ENCODE assay signal across 13 cellular contexts in genomic region chr4:54513231-54513630, GRCh38.
A peak's percentile ranks its signal among the peaks of the same experiment; 100 is the strongest.
DNase-seq lines count a peak whose midpoint lies in the region; ATAC-seq and TF ChIP-seq lines count a peak whose summit lies in the region.
"Had no signal": no experiment of that assay in that cellular context is flagged by ENCODE, and none has a peak within 500 bp of the region (broad histone marks: within the 10 kb centered on the region; RNA-seq: fewer than 3 reads in every experiment).

No MANE protein-coding gene starts in this region.

- no CpG with 5 or more reads among the region's 6 CpGs for WGBS in trophoblast cell (ENCODE audit: extremely low coverage, insufficient coverage, insufficient read length)

- no peak overlapping the region for H3K27ac Mint-ChIP-seq in natural killer cell treated with Interleukin-12 subunit alpha and Interleukin-12 subunit beta and Interleukin-15 and Interleukin-18, amount 100 ng/mL, for 72 hours
- H3K27ac Mint-ChIP-seq: activated T-helper 1 cell treated with anti-CD3 and anti-CD28 coated beads, Interleukin-12 subunit alpha, Interleukin-12 subunit beta, Interleukin-2, Interleukin-4 antibody, amounts not matched to agents 30 ng/mL and 10 ng/mL and 1 ng/mL, durations not matched to agents 14 hours and 24 hours and 36 hours had no signal

- no peak overlapping the region for H3K23ac ChIP-seq in trophoblast cell (ENCODE audit: low read length)

- no peak overlapping the region for H3K4me2 ChIP-seq in trophoblast cell (ENCODE audit: low read length)

- H3K4me1 Mint-ChIP-seq in natural killer cell treated with Interleukin-12 subunit alpha and Interleukin-12 subunit beta and Interleukin-15 and Interleukin-18, amount 100 ng/mL, for 72 hours (ENCODE audit: low read depth in 2 of 2): no peaks in the 10 kb centered on the region

- H2BK5ac ChIP-seq in trophoblast cell (ENCODE audit: low read depth, low read length, poor library complexity): no peak overlapping the region

- no peak overlapping the region for H2AK5ac ChIP-seq in trophoblast cell (ENCODE audit: low read length)

- H4K91ac ChIP-seq in trophoblast cell (ENCODE audit: low read depth, low read length): no peak overlapping the region

- H3K4ac ChIP-seq in trophoblast cell (ENCODE audit: low read depth, low read length): no peak overlapping the region

- H4K12ac ChIP-seq in trophoblast cell (ENCODE audit: low read depth, low read length): no peak overlapping the region

- H2BK12ac ChIP-seq in trophoblast cell (ENCODE audit: low read length): no peak overlapping the region

- H3K79me1 ChIP-seq in trophoblast cell (ENCODE audit: low read length): no peaks in the 10 kb centered on the region

- H3K4me3 ChIP-seq in adipocyte (ENCODE audit: low read length) (no peak overlapping the region), fibroblast of pulmonary artery (replicated peaks; ENCODE audit: low read depth, low read length) (no peak overlapping the region), trophoblast cell (ENCODE audit: low read depth, low read length) (no peak overlapping the region)

- H3K27me3 Mint-ChIP-seq in natural killer cell treated with Interleukin-12 subunit alpha and Interleukin-12 subunit beta and Interleukin-15 and Interleukin-18, amount 100 ng/mL, for 72 hours: no peaks in the 10 kb centered on the region

- H3K27ac ChIP-seq in trophoblast cell (ENCODE audit: low read depth, low read length): no peak overlapping the region

- H2AFZ ChIP-seq in trophoblast cell (ENCODE audit: insufficient read depth, low read length, poor library complexity): no peak overlapping the region

- H3K9me3 Mint-ChIP-seq in natural killer cell treated with Interleukin-12 subunit alpha and Interleukin-12 subunit beta and Interleukin-15 and Interleukin-18, amount 100 ng/mL, for 72 hours: no peaks in the 10 kb centered on the region
- H3K9me3 Mint-ChIP-seq: activated T-helper 1 cell treated with anti-CD3 and anti-CD28 coated beads, Interleukin-12 subunit alpha, Interleukin-12 subunit beta, Interleukin-2, Interleukin-4 antibody, amounts not matched to agents 30 ng/mL and 10 ng/mL and 1 ng/mL, durations not matched to agents 14 hours and 24 hours and 36 hours had no signal

- no peaks in the 10 kb centered on the region for H3K36me3 ChIP-seq in adipocyte (ENCODE audit: control insufficient read depth, insufficient read depth, low read length, severe bottlenecking)
- no peaks in the 10 kb centered on the region for H3K36me3 ChIP-seq in trophoblast cell (ENCODE audit: control insufficient read depth in 1 of 2, insufficient read depth in 2 of 2, low read length in 2 of 2)

- no peak for ATAC-seq in HG03139 (IDR thresholded peaks at IDR 0.05; ENCODE audit: unreplicated experiment)
- ATAC-seq in natural killer cell treated with Interleukin-12 subunit alpha and Interleukin-12 subunit beta and Interleukin-15 and Interleukin-18, amount 100 ng/mL, for 72 hours: no peak

- no peak overlapping the region for H2BK120ac ChIP-seq in trophoblast cell (ENCODE audit: insufficient read depth, low read length, poor library complexity)

- no peaks in the 10 kb centered on the region for H3K9me3 ChIP-seq in adipocyte (ENCODE audit: control insufficient read depth, low read length)
- no peaks in the 10 kb centered on the region for H3K9me3 ChIP-seq in trophoblast cell (ENCODE audit: insufficient read depth, low read depth, low read length)

- H3K14ac ChIP-seq in trophoblast cell (ENCODE audit: low read length): no peak overlapping the region

- no peak overlapping the region for H4K8ac ChIP-seq in trophoblast cell (ENCODE audit: low read depth, low read length)

- no peak overlapping the region for H3K18ac ChIP-seq in trophoblast cell (ENCODE audit: low read length)

- H3K4me1 ChIP-seq in adipocyte (ENCODE audit: control insufficient read depth, insufficient read depth, low read length) (peaks cover 29% of the 10 kb centered on the region), trophoblast cell (ENCODE audit: control insufficient read depth in 1 of 2, insufficient read depth in 2 of 2, low read length in 2 of 2) (peaks cover 4 to 7% of the 10 kb centered on the region in 2 experiments)

- no peak overlapping the region for H3K4me3 Mint-ChIP-seq in natural killer cell treated with Interleukin-12 subunit alpha and Interleukin-12 subunit beta and Interleukin-15 and Interleukin-18, amount 100 ng/mL, for 72 hours
- H3K4me3 Mint-ChIP-seq: activated T-helper 1 cell treated with anti-CD3 and anti-CD28 coated beads, Interleukin-12 subunit alpha, Interleukin-12 subunit beta, Interleukin-2, Interleukin-4 antibody, amounts not matched to agents 30 ng/mL and 10 ng/mL and 1 ng/mL, durations not matched to agents 14 hours and 24 hours and 36 hours had no signal

- H3K9ac ChIP-seq in adipocyte (ENCODE audit: low read length) (no peak overlapping the region), trophoblast cell (ENCODE audit: low read length) (no peak overlapping the region)

- TF ChIP-seq CTCF in fibroblast of pulmonary artery (IDR thresholded peaks at IDR 0.05; ENCODE audit: low read length, missing control alignments): no peak

- H3K36me3 Mint-ChIP-seq in natural killer cell treated with Interleukin-12 subunit alpha and Interleukin-12 subunit beta and Interleukin-15 and Interleukin-18, amount 100 ng/mL, for 72 hours: no peaks in the 10 kb centered on the region

- DNase-seq in GM04503 (ENCODE audit: low read depth) (peak; percentile 84), adipocyte (ENCODE audit: low read depth) (peak; percentile 82), fibroblast of pulmonary artery (ENCODE audit: low read depth) (peak; percentile 85), trophoblast cell (peak; percentile 77 to 79), NCI-H2196 (lab: John Stamatoyannopoulos, UW; ENCODE audit: unreplicated experiment) (no peak), NCI-H2081 (lab: John Stamatoyannopoulos, UW) (no peak)
- DNase-seq in natural killer cell treated with Interleukin-12 subunit alpha and Interleukin-12 subunit beta and Interleukin-15 and Interleukin-18, amount 100 ng/mL, for 72 hours (ENCODE audit: low spot score): no peak
- DNase-seq: activated CD4-positive, alpha-beta T cell treated with anti-CD3 and anti-CD28 coated beads for 1 hour; MV-4-11; NCI-H524 treated with DMSO at 0.1 percent for 48 hours; SHP77 treated with DMSO at 0.1 percent for 48 hours had no signal

- H3K27me3 ChIP-seq in adipocyte (replicated peaks; ENCODE audit: control insufficient read depth, insufficient read depth, low read length) (no peaks in the 10 kb centered on the region), trophoblast cell (ENCODE audit: insufficient read depth, low read length) (no peaks in the 10 kb centered on the region)

- no peaks in the 10 kb centered on the region for H3K79me2 ChIP-seq in trophoblast cell (ENCODE audit: control insufficient read depth, insufficient read depth, low read length, poor library complexity)

Comparison
In these comparisons a context has a peak if more than half of its experiments do, and no peak if none do; other contexts are left out.
1. DNase-seq: peak in GM04503 (single experiment), adipocyte (single experiment), fibroblast of pulmonary artery (single experiment) and trophoblast cell (2 of 2); none in natural killer cell treated with Interleukin-12 subunit alpha and Interleukin-12 subunit beta and Interleukin-15 and Interleukin-18, amount 100 ng/mL, for 72 hours (single experiment), NCI-H2196 (single experiment) and NCI-H2081 (0 of 2).